In genomic region chr6:161418458-161418945, GRCh38 we compare ENCODE assay signal across 8 cellular contexts.
DNase-seq lines count a peak whose midpoint lies in the region; ATAC-seq and TF ChIP-seq lines count a peak whose summit lies in the region.

No MANE protein-coding gene starts in this region.

- no peak overlapping the region for H3K27ac Mint-ChIP-seq in naive B cell

- H3K27me3 Mint-ChIP-seq in naive B cell: peaks cover 10 to 24% (median 20%) of the 10 kb centered on the region in 3 donors

- ATAC-seq in GM21529 (IDR thresholded peaks at IDR 0.05; ENCODE audit: unreplicated experiment) (peak; percentile 83), naive B cell (ENCODE audit: low read depth in 2 of 2) (no peak)

- TF ChIP-seq POLR2A in esophagus squamous epithelium (IDR thresholded peaks at IDR 0.05): no peak

- no peaks in the 10 kb centered on the region for H3K9me3 Mint-ChIP-seq in naive B cell

- 14 to 16% methylated on average over 7 of the region's 7 CpGs for WGBS in esophagus squamous epithelium, 2 donors

- no peaks in the 10 kb centered on the region for H3K9me3 ChIP-seq in esophagus squamous epithelium

- H3K36me3 Mint-ChIP-seq in naive B cell: no peaks in the 10 kb centered on the region

- no peak overlapping the region for H3K4me3 ChIP-seq in esophagus squamous epithelium

- DNase-seq in activated gamma-delta T cell treated with Interleukin-2 at 50 U/mL for 16 hours (peak; percentile 16), activated gamma-delta T cell (lab: John Stamatoyannopoulos, UW) (no peak), NAMALWA (ENCODE audit: low spot score) (peak; percentile 76), SKM-1 treated with dmso at 0.1 percent for 144 hours (lab: John Stamatoyannopoulos, UW; ENCODE audit: unreplicated experiment) (peak; percentile 66), esophagus squamous epithelium (lab: John Stamatoyannopoulos, UW) (no peak), naive B cell (peak; percentile 14), T-helper 9 cell (no peak)

- H3K27ac ChIP-seq in esophagus squamous epithelium: no peak overlapping the region

- no peaks in the 10 kb centered on the region for H3K27me3 ChIP-seq in esophagus squamous epithelium

- H3K36me3 ChIP-seq in esophagus squamous epithelium: no peaks in the 10 kb centered on the region

- H3K4me3 Mint-ChIP-seq in naive B cell: no peak overlapping the region

- peak in 5 of 6 experiments; percentile 35 to 75 (median 65) for TF ChIP-seq CTCF in esophagus squamous epithelium (IDR thresholded peaks at IDR 0.05)

- H3K4me1 ChIP-seq in esophagus squamous epithelium: peaks cover 3 to 48% (median 17%) of the 10 kb centered on the region in 3 donors

- intact Hi-C loops in esophagus squamous epithelium (cut with DNase I): loop anchor here (10.0 kb wide), 1 partner anchor 276 kb away; no protein-coding TSS in a partner anchor

- no peaks in the 10 kb centered on the region for H3K4me1 Mint-ChIP-seq in naive B cell

Comparison
In these comparisons a context has a peak if more than half of its experiments do, and no peak if none do; other contexts are left out.
1. DNase-seq: peak in activated gamma-delta T cell treated with Interleukin-2 at 50 U/mL for 16 hours (single experiment), NAMALWA (single experiment), SKM-1 treated with dmso at 0.1 percent for 144 hours (single experiment) and naive B cell (single experiment); none in activated gamma-delta T cell (single experiment), esophagus squamous epithelium (single experiment) and T-helper 9 cell (single experiment).